In the genomic region with DNA sequence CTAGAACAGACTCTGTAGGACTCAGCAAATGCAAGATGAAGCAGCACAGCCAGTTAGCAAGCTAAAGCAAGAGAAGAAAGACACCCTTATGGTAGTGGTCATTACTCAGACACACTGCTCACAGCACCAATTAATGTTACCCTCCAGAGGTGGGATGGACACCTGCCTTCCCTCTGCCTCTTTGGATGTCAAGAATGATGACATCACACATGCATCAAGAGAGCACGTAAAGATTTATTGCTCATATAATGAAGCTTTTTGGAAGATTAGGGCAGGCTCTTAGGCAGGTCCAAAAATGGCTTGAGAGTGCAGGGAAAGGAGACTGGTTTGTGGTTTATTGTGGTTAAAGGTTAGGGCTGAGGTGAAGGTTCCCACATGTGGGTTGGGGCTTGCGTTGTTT, we compare ENCODE assay signal across 26 cellular contexts.
"Had no signal": no experiment of that assay in that cellular context is flagged by ENCODE, and none has a peak within 500 bp of the region (broad histone marks: within the 10 kb centered on the region; RNA-seq: fewer than 3 reads in every experiment).

No MANE protein-coding gene starts in this region.

- H3K4me1 ChIP-seq: parathyroid adenoma, stomach, upper lobe of left lung, vagina had no signal

- H3K27me3 ChIP-seq: ovary, thyroid gland, upper lobe of left lung, vagina had no signal

- H3K9ac ChIP-seq: parathyroid adenoma had no signal

- H3K79me2 ChIP-seq: parathyroid adenoma had no signal

- H3K36me3 ChIP-seq: neutrophil, ovary, stomach, thoracic aorta, thyroid gland, tibial nerve, upper lobe of left lung, vagina had no signal

- H3K27ac ChIP-seq: neutrophil, ovary, parathyroid adenoma, psoas muscle, stomach, thoracic aorta, thyroid gland, tibial nerve, upper lobe of left lung, vagina had no signal

- H2AFZ ChIP-seq: parathyroid adenoma had no signal

- FAIRE-seq: small intestine, urothelium cell line had no signal

- H3K4me3 ChIP-seq: ovary, psoas muscle, stomach, thoracic aorta, thyroid gland, tibial nerve, upper lobe of left lung, vagina had no signal

- ATAC-seq: naive thymus-derived CD8-positive, alpha-beta T cell; natural killer cell treated with Interleukin-12 subunit alpha and Interleukin-12 subunit beta and Interleukin-15 and Interleukin-18, amount 100 ng/mL, for 72 hours; psoas muscle; right cardiac atrium; sciatic nerve; stimulated activated naive B cell treated with anti-CD40 and anti-IgM and Interleukin-4, amounts not matched to agents 10 μg/mL and 1 μg/mL and 100 μg/mL, for 72 hours had no signal

- H3K9me3 ChIP-seq: neutrophil, ovary, psoas muscle, stomach, thoracic aorta, thyroid gland, tibial nerve, upper lobe of left lung, vagina had no signal

- DNase-seq: naive thymus-derived CD8-positive, alpha-beta T cell; nephron progenitor cell; nucleus accumbens; ovary; posterior cingulate gyrus; psoas muscle; right cardiac atrium; small intestine; stimulated activated CD4-positive, alpha-beta T cell treated with anti-CD3 and anti-CD28 coated beads, Interleukin-15, amount 100 ng/mL, for 24 hours; stimulated activated CD4-positive, alpha-beta T cell treated with anti-CD3 and anti-CD28 coated beads, Interleukin-2, amount 100 ng/mL, for 24 hours; stimulated activated CD4-positive, alpha-beta T cell treated with anti-CD3 and anti-CD28 coated beads, Interleukin-2, amount 100 ng/mL, for 48 hours; stimulated activated CD4-positive, alpha-beta T cell treated with anti-CD3 and anti-CD28 coated beads, Interleukin-4, amount 100 ng/mL, for 24 hours; stimulated activated naive B cell treated with anti-CD40 and anti-IgM and Interleukin-4, amounts not matched to agents 10 μg/mL and 1 μg/mL and 100 μg/mL, for 72 hours; stimulated activated naive CD4-positive, alpha-beta T cell treated with Interleukin-2 at 50 U/mL for 16 hours; stomach; thyroid gland; trophoblast cell; upper lobe of left lung had no signal
